1 cellular context compared by ENCODE assay signal in the genomic region with DNA sequence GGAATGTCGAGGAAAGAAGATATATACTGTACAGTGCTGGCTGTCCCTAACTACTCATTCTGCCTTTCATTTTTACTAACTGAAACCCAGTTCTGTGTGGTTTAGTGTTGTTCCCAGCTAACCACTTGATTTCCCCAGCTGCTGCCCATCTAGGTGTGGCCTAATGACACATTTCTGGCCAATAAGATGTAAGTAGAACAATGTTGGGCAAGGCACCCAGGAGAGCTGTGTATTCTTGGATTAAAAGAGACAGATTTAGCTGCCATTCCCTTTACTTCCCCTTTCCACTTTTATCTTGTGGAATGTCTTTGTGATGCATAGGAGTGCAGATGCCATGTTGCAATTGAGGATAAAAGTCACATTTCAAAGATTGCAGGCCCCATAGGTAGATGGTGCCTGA.
TF ChIP-seq lines count a peak whose summit lies in the region.

No MANE protein-coding gene starts in this region.

TF ChIP-seq in GM12878, 131 proteins besides CTCF, POLR2A, EP300 and RAD21 (continued from another document):
- no peak for TF ChIP-seq TCF7 (IDR thresholded peaks at IDR 0.05; ENCODE audit: borderline replicate concordance)
- TF ChIP-seq USF1 (IDR thresholded peaks at IDR 0.05; ENCODE audit: borderline replicate concordance, extremely low read length, insufficient read depth, low read depth, low read length) = no peak
- TF ChIP-seq POLR2AphosphoS2 (IDR thresholded peaks at IDR 0.05; ENCODE audit: low read depth, low read length) = no peak
- no peak for TF ChIP-seq MLLT1 (IDR thresholded peaks at IDR 0.05)
- no peak for TF ChIP-seq KDM1A (IDR thresholded peaks at IDR 0.05; ENCODE audit: borderline replicate concordance)
- no peak for TF ChIP-seq GATAD2B (conservative IDR thresholded peaks at IDR 0.05; ENCODE audit: low read depth)
- no peak for TF ChIP-seq PAX5 (IDR thresholded peaks at IDR 0.05; ENCODE audit: borderline replicate concordance, low read depth, low read length)
- TF ChIP-seq ATF3 (IDR thresholded peaks at IDR 0.05; ENCODE audit: borderline replicate concordance, extremely low read depth, low read depth, low read length) = no peak
- TF ChIP-seq YBX1 (IDR thresholded peaks at IDR 0.05) = no peak
- TF ChIP-seq ZNF217 (IDR thresholded peaks at IDR 0.05) = no peak
- no peak for TF ChIP-seq ZNF384 (IDR thresholded peaks at IDR 0.05; ENCODE audit: borderline replicate concordance, low read depth, low read length)
- no peak for TF ChIP-seq JUNB (IDR thresholded peaks at IDR 0.05)
- no peak for TF ChIP-seq ZBED1 (IDR thresholded peaks at IDR 0.05; ENCODE audit: borderline replicate concordance)
TF ChIP-seq in GM12878: peak in this region for 0.
